ENCODE assay signal across 8 cellular contexts in genomic region chr14:69708586-69709169, GRCh38. TPM values are rescaled to one million over a fixed set of nuclear protein-coding genes. Genes with fewer than 3 reads are reported as not detected.
DNase-seq lines count a peak whose midpoint lies in the region; ATAC-seq and TF ChIP-seq lines count a peak whose summit lies in the region.

No MANE protein-coding gene starts in this region.

- H3K36me3 Mint-ChIP-seq in activated CD8-positive, alpha-beta T cell treated with anti-CD3 and anti-CD28 coated beads for 36 hours (ENCODE audit: low read depth) = peaks cover 60% of the 10 kb centered on the region

- CTCF ChIA-PET in activated CD8-positive, alpha-beta T cell treated with anti-CD3 and anti-CD28 coated beads for 36 hours (lab: Charles Lee) = interaction anchor here (0.7 to 5.6 kb wide), 9 partner anchors 9 to 132 kb away, joined by 3 to 33 read pairs (median 3); no protein-coding TSS in a partner anchor

- H3K27me3 ChIP-seq in adrenal gland = no peaks in the 10 kb centered on the region

- no peak overlapping the region for H3K4me3 Mint-ChIP-seq in activated CD8-positive, alpha-beta T cell treated with anti-CD3 and anti-CD28 coated beads for 36 hours

- intact Hi-C loops in activated CD8-positive, alpha-beta T cell treated with anti-CD3 and anti-CD28 coated beads for 36 hours (cut with micrococcal nuclease) = no loop called here
- intact Hi-C loops in adrenal gland (cut with DNase I) = no loop called here

- H3K27ac ChIP-seq in adrenal gland = no peak overlapping the region

- H3K4me1 Mint-ChIP-seq in activated CD8-positive, alpha-beta T cell treated with anti-CD3 and anti-CD28 coated beads for 36 hours (ENCODE audit: low read depth) = peaks cover 20% of the 10 kb centered on the region

- no peaks in the 10 kb centered on the region for H3K9me3 ChIP-seq in adrenal gland (replicated peaks in 1 of 3)

- H3K4me1 ChIP-seq in adrenal gland (replicated peaks in 1 of 2) = peaks cover 23 to 54% of the 10 kb centered on the region in 2 donors

- H3K27ac Mint-ChIP-seq in activated CD8-positive, alpha-beta T cell treated with anti-CD3 and anti-CD28 coated beads for 36 hours = peak overlapping the region; percentile 13

- peak; percentile 60 for TF ChIP-seq CTCF in activated CD8-positive, alpha-beta T cell treated with anti-CD3 and anti-CD28 coated beads for 36 hours (IDR thresholded peaks at IDR 0.05)
- TF ChIP-seq CTCF in adrenal gland (IDR thresholded peaks at IDR 0.05) = peak in 2 of 6 experiments; percentile 25

- H3K36me3 ChIP-seq in adrenal gland (replicated peaks in 1 of 2) = peaks cover 0 to 64% of the 10 kb centered on the region in 2 donors

- POLR2A ChIA-PET in activated CD8-positive, alpha-beta T cell treated with anti-CD3 and anti-CD28 coated beads for 36 hours (lab: Charles Lee) = interaction anchor here (1.1 to 2.5 kb wide), 4 partner anchors 9 to 99 kb away, joined by 3 to 7 read pairs (median 3); partner anchors contain the start of gene SUSD6

- ATAC-seq in activated CD8-positive, alpha-beta T cell treated with anti-CD3 and anti-CD28 coated beads for 36 hours = peak; percentile 82
- ATAC-seq in left lobe of liver (peak; percentile 67), GM18520 (IDR thresholded peaks at IDR 0.05; ENCODE audit: unreplicated experiment) (no peak), HG02642 (IDR thresholded peaks at IDR 0.05; ENCODE audit: poor library complexity, unreplicated experiment) (no peak), HG03039 (IDR thresholded peaks at IDR 0.05; ENCODE audit: unreplicated experiment) (no peak)

- DNase-seq in DMS153 treated with DMSO at 0.1 percent for 48 hours (lab: John Stamatoyannopoulos, UW; ENCODE audit: unreplicated experiment) (peak; percentile 31), MV-4-11 (lab: John Stamatoyannopoulos, UW) (peak; percentile 24), left lobe of liver (ENCODE audit: low spot score) (no peak), adrenal gland (no peak)
- DNase-seq in activated CD8-positive, alpha-beta T cell treated with anti-CD3 and anti-CD28 coated beads for 36 hours = peak; percentile 58

- no peaks in the 10 kb centered on the region for H3K9me3 Mint-ChIP-seq in activated CD8-positive, alpha-beta T cell treated with anti-CD3 and anti-CD28 coated beads for 36 hours

- WGBS in adrenal gland, 4 donors = 73 to 89% (median 81%) methylated on average over 6 to 9 of the region's 9 CpGs

- no peak overlapping the region for H3K4me3 ChIP-seq in adrenal gland

- H3K27me3 Mint-ChIP-seq in activated CD8-positive, alpha-beta T cell treated with anti-CD3 and anti-CD28 coated beads for 36 hours = no peaks in the 10 kb centered on the region

- TF ChIP-seq POLR2A in adrenal gland (IDR thresholded peaks at IDR 0.05) = no peak

RNA-seq across cellular contexts. Expression of gene SRSF5, which starts 58.3 kb away (rescaled TPM):
- 100 to 1,000 TPM; 255 to 267 TPM for total RNA-seq in activated CD8-positive, alpha-beta T cell treated with anti-CD3 and anti-CD28 coated beads for 36 hours
- total RNA-seq in left lobe of liver (160 TPM), adrenal gland (100 to 1,000 TPM; 144 to 387 (median 254) TPM)
- 100 to 1,000 TPM; 296 to 912 (median 745) TPM for polyA plus RNA-seq in adrenal gland

Comparison
In these comparisons a context has a peak if more than half of its experiments do, and no peak if none do; other contexts are left out.
1. DNase-seq: peak in DMS153 treated with DMSO at 0.1 percent for 48 hours (single experiment), MV-4-11 (single experiment) and activated CD8-positive, alpha-beta T cell treated with anti-CD3 and anti-CD28 coated beads for 36 hours (single experiment); none in left lobe of liver (single experiment) and adrenal gland (0 of 7).
2. ATAC-seq: peak in activated CD8-positive, alpha-beta T cell treated with anti-CD3 and anti-CD28 coated beads for 36 hours (single experiment) and left lobe of liver (single experiment); none in GM18520 (single experiment), HG02642 (single experiment) and HG03039 (single experiment).